19 cellular contexts compared by ENCODE assay signal in the genomic region with DNA sequence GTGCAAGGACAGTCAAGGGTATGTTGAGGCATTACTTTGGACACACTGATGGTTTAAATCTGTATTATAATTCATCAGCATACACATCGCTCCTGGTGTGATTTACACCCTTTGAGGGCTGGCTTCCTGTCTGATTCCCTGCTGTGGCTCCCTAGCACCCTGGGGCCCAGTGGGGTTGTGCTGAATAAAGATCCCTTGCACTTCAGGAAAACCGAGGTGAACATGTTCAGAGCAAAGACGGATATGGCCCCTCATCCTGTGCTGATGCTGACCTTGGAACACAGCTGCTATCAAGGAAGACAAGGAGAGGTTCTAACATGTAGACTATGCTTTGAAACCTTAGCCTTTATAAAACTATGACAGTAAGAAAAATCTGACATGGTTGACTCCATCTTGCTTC.
DNase-seq lines count a peak whose midpoint lies in the region; TF ChIP-seq lines count a peak whose summit lies in the region.
"Had no signal": no experiment of that assay in that cellular context is flagged by ENCODE, and none has a peak within 500 bp of the region (broad histone marks: within the 10 kb centered on the region; RNA-seq: fewer than 3 reads in every experiment).

No MANE protein-coding gene starts in this region.

- H3K9me2 ChIP-seq in neural cell (ENCODE audit: insufficient read depth, low read length): no peaks in the 10 kb centered on the region

- POLR2A ChIA-PET in GM10248 (lab: Yijun Ruan, JAX): no interaction called here
- POLR2A ChIA-PET in CD8-positive, alpha-beta memory T cell (lab: Charles Lee): no interaction called here

- no peaks in the 10 kb centered on the region for H3K36me3 Mint-ChIP-seq in CD8-positive, alpha-beta memory T cell
- H3K36me3 Mint-ChIP-seq: CD14-positive monocyte had no signal

- H3K9me3 Mint-ChIP-seq in CD8-positive, alpha-beta memory T cell: no peaks in the 10 kb centered on the region

- no peaks in the 10 kb centered on the region for H3K36me3 ChIP-seq in neural cell (ENCODE audit: insufficient read depth, low read length)
- no peaks in the 10 kb centered on the region for H3K36me3 ChIP-seq in CD8-positive, alpha-beta memory T cell (ENCODE audit: insufficient read depth, low read length)
- H3K36me3 ChIP-seq: SJSA1 had no signal

- H3K9ac ChIP-seq in neural cell (ENCODE audit: low read length): no peak overlapping the region

- TF ChIP-seq RAD21 in neural cell (conservative IDR thresholded peaks at IDR 0.05): no peak

- H3F3A ChIP-seq in neural cell (ENCODE audit: insufficient read depth, low read length, poor library complexity, severe bottlenecking): no peaks in the 10 kb centered on the region

- TF ChIP-seq EP300 in neural cell (conservative IDR thresholded peaks at IDR 0.05; ENCODE audit: poor library complexity, severe bottlenecking): no peak

- peaks cover 5 to 7% (median 7%) of the 10 kb centered on the region in 3 donors for H3K4me1 Mint-ChIP-seq in CD8-positive, alpha-beta memory T cell
- H3K4me1 Mint-ChIP-seq: B cell had no signal

- H3K4me2 ChIP-seq in neural cell (ENCODE audit: low read length): no peak overlapping the region
- H3K4me2 ChIP-seq: A549 had no signal

- H3K4me3 Mint-ChIP-seq in CD8-positive, alpha-beta memory T cell: no peak overlapping the region
- H3K4me3 Mint-ChIP-seq: B cell had no signal

- H3K4me3 ChIP-seq in neural cell (ENCODE audit: low read length): no peak overlapping the region
- no peak overlapping the region for H3K4me3 ChIP-seq in CD8-positive, alpha-beta memory T cell (ENCODE audit: low read length)
- H3K4me3 ChIP-seq: A549, SJSA1 had no signal

- H3K27me3 Mint-ChIP-seq in CD8-positive, alpha-beta memory T cell: peaks cover 14 to 47% of the 10 kb centered on the region in 2 donors

- CTCF ChIA-PET in GM10248 (lab: Yijun Ruan, JAX): no interaction called here
- CTCF ChIA-PET in CD8-positive, alpha-beta memory T cell (lab: Charles Lee): no interaction called here

- no peaks in the 10 kb centered on the region for H3K9me3 ChIP-seq in neural cell (ENCODE audit: low read length)
- no peaks in the 10 kb centered on the region for H3K9me3 ChIP-seq in CD8-positive, alpha-beta memory T cell (ENCODE audit: low read length)
- H3K9me3 ChIP-seq: A549, SJSA1 had no signal

- no peaks in the 10 kb centered on the region for H3K27me3 ChIP-seq in neural cell (ENCODE audit: insufficient read depth, low read depth, low read length)
- H3K27me3 ChIP-seq in CD8-positive, alpha-beta memory T cell (ENCODE audit: insufficient read depth, low read length, poor library complexity, severe bottlenecking): no peaks in the 10 kb centered on the region

- no peaks in the 10 kb centered on the region for H3K4me1 ChIP-seq in CD8-positive, alpha-beta memory T cell (ENCODE audit: insufficient read depth, low read length)
- H3K4me1 ChIP-seq: A549, SJSA1 had no signal

- no peak for TF ChIP-seq CTCF in GM10248 (IDR thresholded peaks at IDR 0.05; ENCODE audit: control extremely low read depth, extremely low read depth, low read depth, missing control alignments)
- TF ChIP-seq CTCF in neural cell (IDR thresholded peaks at IDR 0.05; ENCODE audit: poor library complexity, severe bottlenecking): no peak

- DNase-seq in AG20443 (ENCODE audit: low spot score) (peak; percentile 7), GM10248 (ENCODE audit: extremely low spot score) (peak; percentile 4), germinal center (ENCODE audit: low spot score) (peak; percentile 1), occipital lobe (lab: John Stamatoyannopoulos, UW) (no peak), NCI-H774 (lab: John Stamatoyannopoulos, UW) (no peak)
- no peak for DNase-seq in CD8-positive, alpha-beta memory T cell
- DNase-seq: IMR-90, KG1, MM.1S, NCI-H2029, NCI-H446 treated with DMSO at 0.1 percent for 48 hours, NCI-H526, Right ventricle myocardium superior, RPMI8226 had no signal

- H3K79me2 ChIP-seq in neural cell (replicated peaks; ENCODE audit: insufficient read depth, low read length): no peaks in the 10 kb centered on the region

- H2AFZ ChIP-seq in neural cell (ENCODE audit: low read depth, low read length): no peak overlapping the region

- peak overlapping the region; percentile 38 for H3K27ac ChIP-seq in neural cell (ENCODE audit: low read length)
- no peak overlapping the region for H3K27ac ChIP-seq in CD8-positive, alpha-beta memory T cell (ENCODE audit: low read depth, low read length)
- H3K27ac ChIP-seq: A549, SJSA1 had no signal

- no peaks in the 10 kb centered on the region for H4K20me1 ChIP-seq in neural cell (ENCODE audit: insufficient read depth)

- no peak overlapping the region for H3K27ac Mint-ChIP-seq in CD8-positive, alpha-beta memory T cell
- H3K27ac Mint-ChIP-seq: B cell had no signal

TF ChIP-seq in neural cell, 6 proteins besides CTCF, POLR2A, EP300 and RAD21:
- TF ChIP-seq POLR2AphosphoS5 (IDR thresholded peaks at IDR 0.05) (no peak), MXI1 (conservative IDR thresholded peaks at IDR 0.05; ENCODE audit: poor library complexity, severe bottlenecking) (no peak), SMC3 (conservative IDR thresholded peaks at IDR 0.05; ENCODE audit: poor library complexity) (no peak), EZH2 (IDR thresholded peaks at IDR 0.05; ENCODE audit: borderline replicate concordance, insufficient read depth, low read length, poor library complexity, severe bottlenecking) (no peak), TAF1 (IDR thresholded peaks at IDR 0.05; ENCODE audit: low read depth) (no peak), REST (IDR thresholded peaks at IDR 0.05; ENCODE audit: borderline replicate concordance) (no peak)

Comparison
In these comparisons a context has a peak if more than half of its experiments do, and no peak if none do; other contexts are left out.
1. DNase-seq: peak in AG20443 (single experiment), GM10248 (single experiment) and germinal center (single experiment); none in occipital lobe (single experiment), CD8-positive, alpha-beta memory T cell (0 of 5) and NCI-H774 (single experiment).